In genomic region chr2:225400060-225400511, GRCh38 we compare ENCODE assay signal across 8 cellular contexts. TPM values are rescaled to one million over a fixed set of nuclear protein-coding genes. Genes with fewer than 3 reads are reported as not detected.
DNase-seq lines count a peak whose midpoint lies in the region; ATAC-seq and TF ChIP-seq lines count a peak whose summit lies in the region.

No MANE protein-coding gene starts in this region.

- POLR2A ChIA-PET in naive thymus-derived CD4-positive, alpha-beta T cell (lab: Charles Lee) = no interaction called here

- no peak for TF ChIP-seq CTCF in WERI-Rb-1 (IDR thresholded peaks at IDR 0.05; ENCODE audit: low read depth, low read length)

- no peaks in the 10 kb centered on the region for H3K4me1 Mint-ChIP-seq in T-helper 2 cell treated with Interferon-gamma antibody and Interleukin-4, amounts not matched to agents 5 μg/mL and 100 μg/mL, for 36 hours (ENCODE audit: low read depth)
- no peaks in the 10 kb centered on the region for H3K4me1 Mint-ChIP-seq in naive thymus-derived CD4-positive, alpha-beta T cell

- ATAC-seq in Right ventricle myocardium inferior (no peak), HG03460 (IDR thresholded peaks at IDR 0.05; ENCODE audit: unreplicated experiment) (no peak)
- no peak for ATAC-seq in naive thymus-derived CD4-positive, alpha-beta T cell

- WGBS in iPS DF 6.9 (ENCODE audit: insufficient coverage, insufficient read length) = no CpG with 5 or more reads among the region's 8 CpGs

- no peak overlapping the region for H3K4me3 Mint-ChIP-seq in T-helper 2 cell treated with Interferon-gamma antibody and Interleukin-4, amounts not matched to agents 5 μg/mL and 100 μg/mL, for 36 hours
- no peak overlapping the region for H3K4me3 Mint-ChIP-seq in naive thymus-derived CD4-positive, alpha-beta T cell

- H3K4me3 ChIP-seq in WERI-Rb-1 (ENCODE audit: low read depth, low read length) = peak overlapping the region; percentile 60
- H3K4me3 ChIP-seq in iPS DF 6.9 (ENCODE audit: low read length) = no peak overlapping the region
- no peak overlapping the region for H3K4me3 ChIP-seq in naive thymus-derived CD4-positive, alpha-beta T cell (ENCODE audit: low read length)

- H3K27me3 Mint-ChIP-seq in T-helper 2 cell treated with Interferon-gamma antibody and Interleukin-4, amounts not matched to agents 5 μg/mL and 100 μg/mL, for 36 hours (ENCODE audit: low read depth) = peaks cover 3% of the 10 kb centered on the region
- peaks cover 2 to 66% (median 39%) of the 10 kb centered on the region in 5 donors for H3K27me3 Mint-ChIP-seq in naive thymus-derived CD4-positive, alpha-beta T cell

- H3K27me3 ChIP-seq in WERI-Rb-1 (ENCODE audit: insufficient read depth, low read depth, severe bottlenecking) = no peaks in the 10 kb centered on the region
- no peaks in the 10 kb centered on the region for H3K27me3 ChIP-seq in iPS DF 6.9 (ENCODE audit: control insufficient read depth, insufficient read depth, low read length)
- H3K27me3 ChIP-seq in naive thymus-derived CD4-positive, alpha-beta T cell (ENCODE audit: control insufficient read depth in 2 of 2, insufficient read depth in 2 of 2, low read length in 2 of 2) = no peaks in the 10 kb centered on the region

- no peak overlapping the region for H3K27ac Mint-ChIP-seq in T-helper 2 cell treated with Interferon-gamma antibody and Interleukin-4, amounts not matched to agents 5 μg/mL and 100 μg/mL, for 36 hours
- no peak overlapping the region for H3K27ac Mint-ChIP-seq in naive thymus-derived CD4-positive, alpha-beta T cell

- CTCF ChIA-PET in naive thymus-derived CD4-positive, alpha-beta T cell (lab: Charles Lee) = interaction anchor here (1.0 kb wide), 1 partner anchor 397 kb away, joined by 5 read pairs; no protein-coding TSS in a partner anchor

- H3K4me1 ChIP-seq in iPS DF 6.9 (ENCODE audit: control insufficient read depth, insufficient read depth, low read length) = no peaks in the 10 kb centered on the region
- no peaks in the 10 kb centered on the region for H3K4me1 ChIP-seq in naive thymus-derived CD4-positive, alpha-beta T cell (ENCODE audit: control insufficient read depth in 2 of 2, insufficient read depth in 2 of 2, low read length in 2 of 2)

- no peaks in the 10 kb centered on the region for H3K36me3 Mint-ChIP-seq in T-helper 2 cell treated with Interferon-gamma antibody and Interleukin-4, amounts not matched to agents 5 μg/mL and 100 μg/mL, for 36 hours (ENCODE audit: low read depth)
- H3K36me3 Mint-ChIP-seq in naive thymus-derived CD4-positive, alpha-beta T cell = no peaks in the 10 kb centered on the region

- DNase-seq in GM04503 (ENCODE audit: low read depth) (peak; percentile 2), NCI-H128 (lab: John Stamatoyannopoulos, UW; ENCODE audit: unreplicated experiment) (peak; percentile 55), WERI-Rb-1 (peak; percentile 65), iPS DF 6.9 (ENCODE audit: low read depth, low spot score) (peak; percentile 47), Right ventricle myocardium inferior (ENCODE audit: missing footprints) (no peak)
- DNase-seq in T-helper 2 cell treated with Interferon-gamma antibody and Interleukin-4, amounts not matched to agents 5 μg/mL and 100 μg/mL, for 36 hours (ENCODE audit: low spot score) = no peak
- no peak for DNase-seq in naive thymus-derived CD4-positive, alpha-beta T cell

- H3K9me3 ChIP-seq in WERI-Rb-1 (ENCODE audit: severe bottlenecking) (no peaks in the 10 kb centered on the region), iPS DF 6.9 (ENCODE audit: control insufficient read depth, insufficient read depth, low read length) (no peaks in the 10 kb centered on the region)
- no peaks in the 10 kb centered on the region for H3K9me3 ChIP-seq in naive thymus-derived CD4-positive, alpha-beta T cell (ENCODE audit: control insufficient read depth in 2 of 3, low read length in 3 of 3)

- intact Hi-C loops in Right ventricle myocardium inferior (cut with DNase I) = no loop called here
- intact Hi-C loops in naive thymus-derived CD4-positive, alpha-beta T cell (cut with micrococcal nuclease) = no loop called here

- H3K36me3 ChIP-seq in WERI-Rb-1 = no peaks in the 10 kb centered on the region
- no peaks in the 10 kb centered on the region for H3K36me3 ChIP-seq in iPS DF 6.9 (ENCODE audit: control insufficient read depth, insufficient read depth, low read length)
- no peaks in the 10 kb centered on the region for H3K36me3 ChIP-seq in naive thymus-derived CD4-positive, alpha-beta T cell (ENCODE audit: control insufficient read depth in 2 of 3, insufficient read depth in 3 of 3, low read length in 3 of 3)

- H3K9me3 Mint-ChIP-seq in T-helper 2 cell treated with Interferon-gamma antibody and Interleukin-4, amounts not matched to agents 5 μg/mL and 100 μg/mL, for 36 hours = no peaks in the 10 kb centered on the region
- H3K9me3 Mint-ChIP-seq in naive thymus-derived CD4-positive, alpha-beta T cell = peaks cover 0 to 5% (median 0%) of the 10 kb centered on the region in 11 donors

- H3K27ac ChIP-seq in WERI-Rb-1 = peak overlapping the region; percentile 81
- no peak overlapping the region for H3K27ac ChIP-seq in iPS DF 6.9 (ENCODE audit: low read length)
- H3K27ac ChIP-seq in naive thymus-derived CD4-positive, alpha-beta T cell (ENCODE audit: low read depth, low read length) = no peak overlapping the region

RNA-seq across cellular contexts. Expression of gene NYAP2, which starts 0.6 kb away (rescaled TPM):
- not detected for total RNA-seq in Right ventricle myocardium inferior
- under 1 TPM in 1 of 5 experiments, not detected in 4; 0.17 TPM for total RNA-seq in naive thymus-derived CD4-positive, alpha-beta T cell
- not detected for polyA plus RNA-seq in naive thymus-derived CD4-positive, alpha-beta T cell

Comparison
In these comparisons a context has a peak if more than half of its experiments do, and no peak if none do; other contexts are left out.
1. DNase-seq: peak in GM04503 (single experiment), NCI-H128 (single experiment), WERI-Rb-1 (single experiment) and iPS DF 6.9 (single experiment); none in Right ventricle myocardium inferior (single experiment), T-helper 2 cell treated with Interferon-gamma antibody and Interleukin-4, amounts not matched to agents 5 μg/mL and 100 μg/mL, for 36 hours (single experiment) and naive thymus-derived CD4-positive, alpha-beta T cell (0 of 9).